Comparison of ENCODE assay signal across 8 cellular contexts in the genomic region with DNA sequence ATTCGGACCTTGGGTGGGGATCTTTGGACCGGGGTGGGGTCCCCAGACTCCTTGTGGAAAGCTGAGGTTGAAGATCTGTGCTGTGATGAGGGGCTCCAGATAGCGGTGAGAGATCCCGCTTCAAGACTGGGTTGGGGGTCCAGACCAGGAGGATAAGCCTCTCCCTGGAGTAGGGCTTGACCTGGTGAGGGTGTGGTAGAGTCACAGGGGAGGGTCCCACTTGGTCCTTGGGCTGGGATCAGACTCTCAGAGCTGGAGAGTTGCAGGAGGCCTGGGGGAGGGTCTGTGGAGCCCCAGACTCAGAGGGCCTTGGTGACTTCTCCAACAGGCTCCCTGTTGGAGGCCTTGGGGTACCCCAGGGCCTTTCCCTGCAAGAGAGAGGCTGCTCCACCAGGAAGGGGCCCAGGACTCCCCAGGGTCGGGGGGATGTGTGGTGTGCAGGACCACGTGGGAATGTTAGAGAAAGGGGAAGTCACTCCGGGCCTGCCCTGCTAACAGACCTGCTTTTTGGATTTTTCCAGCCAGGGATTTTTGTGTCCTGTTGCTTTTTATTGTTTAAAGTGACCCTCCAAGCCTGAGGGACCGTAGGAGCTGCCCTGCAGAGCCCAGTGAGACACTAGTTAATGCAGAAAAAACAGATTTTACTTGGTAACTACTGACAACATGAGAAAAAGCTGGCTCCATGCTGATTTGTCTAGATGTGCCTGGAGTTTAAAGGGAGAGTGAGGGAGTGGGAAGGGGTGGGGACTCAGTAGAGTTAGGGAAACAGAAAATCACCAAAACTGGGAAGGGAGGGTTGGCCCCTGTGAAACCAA. TPM values are rescaled to one million over a fixed set of nuclear protein-coding genes. Genes with fewer than 3 reads are reported as not detected.
DNase-seq lines count a peak whose midpoint lies in the region; ATAC-seq, FAIRE-seq and TF ChIP-seq lines count a peak whose summit lies in the region.

No MANE protein-coding gene starts in this region.

- peaks cover 17% of the 10 kb centered on the region for H3K36me3 Mint-ChIP-seq in activated naive CD4-positive, alpha-beta T cell treated with anti-CD3 and anti-CD28 coated beads, Interleukin-2, amount 10 ng/mL, durations not matched to agents 7 days and 5 days

- peaks cover 9% of the 10 kb centered on the region for H3K4me1 ChIP-seq in cardiac muscle cell (ENCODE audit: low read depth)
- peaks cover 14 to 23% (median 22%) of the 10 kb centered on the region in 3 donors for H3K4me1 ChIP-seq in pancreas

- H3K4me3 ChIP-seq in LNCaP clone FGC (ENCODE audit: low read depth, low read length) (peak overlapping the region; percentile 90), cardiac muscle cell (peak overlapping the region; percentile 43), pancreas (peak overlapping the region; percentile 71 to 90 (median 84))

- intact Hi-C loops in pancreas (cut with DNase I), result no loop called here

- TF ChIP-seq POLR2A in GM12892 (IDR thresholded peaks at IDR 0.05; ENCODE audit: low read depth, low read length), result no peak

- peak overlapping the region; percentile 80 for H3K27ac ChIP-seq in cardiac muscle cell
- H3K27ac ChIP-seq in pancreas, result peak overlapping the region; percentile 53 to 96 (median 87)

- H3K4me3 Mint-ChIP-seq in activated naive CD4-positive, alpha-beta T cell treated with anti-CD3 and anti-CD28 coated beads, Interleukin-2, amount 10 ng/mL, durations not matched to agents 7 days and 5 days, result peak overlapping the region; percentile 94

- H3K27ac Mint-ChIP-seq in activated naive CD4-positive, alpha-beta T cell treated with anti-CD3 and anti-CD28 coated beads, Interleukin-2, amount 10 ng/mL, durations not matched to agents 7 days and 5 days, result peak overlapping the region; percentile 94

- H3K27me3 Mint-ChIP-seq in activated naive CD4-positive, alpha-beta T cell treated with anti-CD3 and anti-CD28 coated beads, Interleukin-2, amount 10 ng/mL, durations not matched to agents 7 days and 5 days, result no peaks in the 10 kb centered on the region

- H3K27me3 ChIP-seq in cardiac muscle cell (no peaks in the 10 kb centered on the region), pancreas (no peaks in the 10 kb centered on the region)

- ATAC-seq in pancreas, result peak; percentile 29 to 59 (median 48)
- ATAC-seq in GM19395 (IDR thresholded peaks at IDR 0.05; ENCODE audit: unreplicated experiment), result no peak

- CTCF ChIA-PET in activated naive CD4-positive, alpha-beta T cell treated with anti-CD3 and anti-CD28 coated beads, Interleukin-2, amount 10 ng/mL, durations not matched to agents 7 days and 5 days (lab: Charles Lee), result interaction anchor here (0.7 to 1.8 kb wide), 3 partner anchors 32 to 212 kb away, joined by 3 to 5 read pairs (median 4); no protein-coding TSS in a partner anchor

- DNase-seq in NCI-H2227 (lab: John Stamatoyannopoulos, UW; ENCODE audit: unreplicated experiment) (peak; percentile 48), NCI-H2227 treated with DMSO at 0.1 percent for 48 hours (lab: John Stamatoyannopoulos, UW) (no peak), LNCaP clone FGC (ENCODE audit: low read depth) (no peak), cardiac muscle cell (ENCODE audit: low read depth in 1 of 2, low spot score in 1 of 2) (peak in 1 of 2 donors; percentile 80), pancreas (peak in 5 of 6 donors; percentile 18 to 60 (median 37)), GM12892 (ENCODE audit: insufficient read length) (no peak)
- no peak for DNase-seq in activated naive CD4-positive, alpha-beta T cell treated with anti-CD3 and anti-CD28 coated beads, Interleukin-2, amount 10 ng/mL, durations not matched to agents 7 days and 5 days

- no peaks in the 10 kb centered on the region for H3K36me3 ChIP-seq in cardiac muscle cell
- no peaks in the 10 kb centered on the region for H3K36me3 ChIP-seq in pancreas

- TF ChIP-seq CTCF in LNCaP clone FGC (IDR thresholded peaks at IDR 0.05; ENCODE audit: control insufficient read depth, extremely low read depth, insufficient read depth), result no peak
- no peak for TF ChIP-seq CTCF in cardiac muscle cell (IDR thresholded peaks at IDR 0.05; ENCODE audit: low read depth, low read length)
- no peak for TF ChIP-seq CTCF in pancreas (IDR thresholded peaks at IDR 0.05)

- no peaks in the 10 kb centered on the region for H3K9me3 ChIP-seq in cardiac muscle cell (ENCODE audit: low read depth)
- H3K9me3 ChIP-seq in pancreas, result no peaks in the 10 kb centered on the region

- H3K9me3 Mint-ChIP-seq in activated naive CD4-positive, alpha-beta T cell treated with anti-CD3 and anti-CD28 coated beads, Interleukin-2, amount 10 ng/mL, durations not matched to agents 7 days and 5 days, result no peaks in the 10 kb centered on the region

- WGBS in pancreas, 2 donors, result 0 to 1% methylated on average over 8 of the region's 8 CpGs

- peaks cover 40% of the 10 kb centered on the region for H3K4me1 Mint-ChIP-seq in activated naive CD4-positive, alpha-beta T cell treated with anti-CD3 and anti-CD28 coated beads, Interleukin-2, amount 10 ng/mL, durations not matched to agents 7 days and 5 days

- FAIRE-seq in pancreas (lab: Jason Lieb, UNC), result no peak
- FAIRE-seq in GM12892 (lab: Jason Lieb, UNC), result no peak

RNA-seq across cellular contexts. Expression of gene TXNRD2, which starts 0.7 kb away (rescaled TPM):
- total RNA-seq in cardiac muscle cell (15.6 and 16.1 TPM in 2 replicates), pancreas (10 to 100 TPM in 5 of 6 donors, 1 to 10 TPM in 1; 9.6 to 16.9 (median 13.6) TPM)
- polyA plus RNA-seq in cardiac muscle cell (21.2 and 24.2 TPM in 2 replicates), pancreas (10 to 100 TPM; 33.7 to 41.6 TPM)
- polyA plus RNA-seq in GM12892 (2012; ENCODE audit: missing spikeins), result 10.2 TPM

RNA-seq across cellular contexts. Expression of gene COMT, which starts 0.7 kb away (rescaled TPM):
- total RNA-seq in cardiac muscle cell (41.3 and 51.9 TPM in 2 replicates), pancreas (10 to 100 TPM; 48.9 to 95.0 (median 62.3) TPM)
- polyA plus RNA-seq in cardiac muscle cell (33.2 and 35.8 TPM in 2 replicates), pancreas (10 to 100 TPM; 47.9 to 87.8 TPM)
- polyA plus RNA-seq in GM12892 (2012; ENCODE audit: missing spikeins), result 34.5 TPM

Comparison
In these comparisons a context has a peak if more than half of its experiments do, and no peak if none do; other contexts are left out.
1. DNase-seq: peak in NCI-H2227 (single experiment) and pancreas (5 of 6); none in NCI-H2227 treated with DMSO at 0.1 percent for 48 hours (single experiment), LNCaP clone FGC (single experiment), activated naive CD4-positive, alpha-beta T cell treated with anti-CD3 and anti-CD28 coated beads, Interleukin-2, amount 10 ng/mL, durations not matched to agents 7 days and 5 days (single experiment) and GM12892 (single experiment).
2. Peak in every context shown above with its lines, with median percentiles within 50 percentile points of each other: H3K4me3 ChIP-seq.